Comparison of ENCODE assay signal across 1 cellular context in the genomic region with DNA sequence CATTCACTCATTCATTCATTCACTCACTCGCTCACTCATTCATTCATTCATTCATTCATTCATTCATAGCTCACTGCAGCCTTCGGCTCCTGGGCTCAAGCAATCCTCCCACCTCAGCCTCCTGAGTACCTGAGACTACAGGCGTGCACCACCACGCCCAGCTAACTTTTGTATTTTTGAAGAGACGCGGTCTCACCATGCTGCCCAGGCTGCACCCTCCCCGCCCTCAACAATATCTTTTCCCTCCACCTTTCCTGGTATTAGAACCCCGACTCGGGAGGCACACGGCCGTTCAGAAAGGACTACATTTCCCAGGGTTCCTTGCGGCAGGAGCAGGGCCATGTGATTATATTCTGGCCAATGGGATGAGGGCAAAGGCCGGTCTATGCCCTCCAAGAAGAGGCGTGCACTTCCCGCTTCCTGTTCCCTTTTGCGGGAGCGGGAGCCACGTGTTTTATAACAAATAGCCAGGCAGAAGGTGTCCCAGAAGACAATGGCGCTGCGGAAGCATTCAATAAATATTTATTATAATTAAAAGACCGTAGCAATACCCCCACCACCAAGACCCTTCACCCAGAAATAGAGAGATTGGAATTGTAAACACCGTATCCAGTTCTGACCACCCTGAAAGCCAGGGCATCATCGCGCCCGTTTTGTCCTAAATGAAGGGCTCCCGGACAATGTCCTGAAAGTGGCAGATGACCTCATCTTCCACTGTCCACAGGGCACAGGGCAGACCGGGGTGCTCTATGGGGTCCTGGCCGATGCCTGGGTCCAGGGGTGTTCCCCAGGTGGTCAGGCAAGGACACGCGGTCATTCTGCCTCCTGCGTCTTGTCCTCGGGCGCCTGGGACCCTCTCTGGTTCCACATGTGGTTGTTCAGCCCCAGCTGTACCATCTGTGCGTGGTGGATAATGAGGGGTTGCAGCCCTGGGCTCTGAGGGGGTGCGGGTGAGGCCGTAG.
A peak's percentile ranks its signal among the peaks of the same experiment; 100 is the strongest.
TF ChIP-seq lines count a peak whose summit lies in the region.

No MANE protein-coding gene starts in this region.

TF ChIP-seq in K562, 482 proteins besides CTCF, POLR2A, EP300 and RAD21 (continued from another document and continues in another):
- TF ChIP-seq, protein P1, sequence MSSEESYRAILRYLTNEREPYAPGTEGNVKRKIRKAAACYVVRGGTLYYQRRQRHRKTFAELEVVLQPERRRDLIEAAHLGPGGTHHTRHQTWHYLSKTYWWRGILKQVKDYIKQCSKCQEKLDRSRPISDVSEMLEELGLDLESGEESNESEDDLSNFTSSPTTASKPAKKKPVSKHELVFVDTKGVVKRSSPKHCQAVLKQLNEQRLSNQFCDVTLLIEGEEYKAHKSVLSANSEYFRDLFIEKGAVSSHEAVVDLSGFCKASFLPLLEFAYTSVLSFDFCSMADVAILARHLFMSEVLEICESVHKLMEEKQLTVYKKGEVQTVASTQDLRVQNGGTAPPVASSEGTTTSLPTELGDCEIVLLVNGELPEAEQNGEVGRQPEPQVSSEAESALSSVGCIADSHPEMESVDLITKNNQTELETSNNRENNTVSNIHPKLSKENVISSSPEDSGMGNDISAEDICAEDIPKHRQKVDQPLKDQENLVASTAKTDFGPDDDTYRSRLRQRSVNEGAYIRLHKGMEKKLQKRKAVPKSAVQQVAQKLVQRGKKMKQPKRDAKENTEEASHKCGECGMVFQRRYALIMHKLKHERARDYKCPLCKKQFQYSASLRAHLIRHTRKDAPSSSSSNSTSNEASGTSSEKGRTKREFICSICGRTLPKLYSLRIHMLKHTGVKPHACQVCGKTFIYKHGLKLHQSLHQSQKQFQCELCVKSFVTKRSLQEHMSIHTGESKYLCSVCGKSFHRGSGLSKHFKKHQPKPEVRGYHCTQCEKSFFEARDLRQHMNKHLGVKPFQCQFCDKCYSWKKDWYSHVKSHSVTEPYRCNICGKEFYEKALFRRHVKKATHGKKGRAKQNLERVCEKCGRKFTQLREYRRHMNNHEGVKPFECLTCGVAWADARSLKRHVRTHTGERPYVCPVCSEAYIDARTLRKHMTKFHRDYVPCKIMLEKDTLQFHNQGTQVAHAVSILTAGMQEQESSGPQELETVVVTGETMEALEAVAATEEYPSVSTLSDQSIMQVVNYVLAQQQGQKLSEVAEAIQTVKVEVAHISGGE (CRISPR knock-in tag; IDR thresholded peaks at IDR 0.05), result peak in 1 of 3 experiments; percentile 65; a peak in 1 of 6 replicates
- no peak for TF ChIP-seq OTX1 (CRISPR knock-in tag; IDR thresholded peaks at IDR 0.05)
- TF ChIP-seq HCFC1 (IDR thresholded peaks at IDR 0.05; ENCODE audit: low read depth, low read length), result peak; percentile 93
- TF ChIP-seq, protein P2, sequence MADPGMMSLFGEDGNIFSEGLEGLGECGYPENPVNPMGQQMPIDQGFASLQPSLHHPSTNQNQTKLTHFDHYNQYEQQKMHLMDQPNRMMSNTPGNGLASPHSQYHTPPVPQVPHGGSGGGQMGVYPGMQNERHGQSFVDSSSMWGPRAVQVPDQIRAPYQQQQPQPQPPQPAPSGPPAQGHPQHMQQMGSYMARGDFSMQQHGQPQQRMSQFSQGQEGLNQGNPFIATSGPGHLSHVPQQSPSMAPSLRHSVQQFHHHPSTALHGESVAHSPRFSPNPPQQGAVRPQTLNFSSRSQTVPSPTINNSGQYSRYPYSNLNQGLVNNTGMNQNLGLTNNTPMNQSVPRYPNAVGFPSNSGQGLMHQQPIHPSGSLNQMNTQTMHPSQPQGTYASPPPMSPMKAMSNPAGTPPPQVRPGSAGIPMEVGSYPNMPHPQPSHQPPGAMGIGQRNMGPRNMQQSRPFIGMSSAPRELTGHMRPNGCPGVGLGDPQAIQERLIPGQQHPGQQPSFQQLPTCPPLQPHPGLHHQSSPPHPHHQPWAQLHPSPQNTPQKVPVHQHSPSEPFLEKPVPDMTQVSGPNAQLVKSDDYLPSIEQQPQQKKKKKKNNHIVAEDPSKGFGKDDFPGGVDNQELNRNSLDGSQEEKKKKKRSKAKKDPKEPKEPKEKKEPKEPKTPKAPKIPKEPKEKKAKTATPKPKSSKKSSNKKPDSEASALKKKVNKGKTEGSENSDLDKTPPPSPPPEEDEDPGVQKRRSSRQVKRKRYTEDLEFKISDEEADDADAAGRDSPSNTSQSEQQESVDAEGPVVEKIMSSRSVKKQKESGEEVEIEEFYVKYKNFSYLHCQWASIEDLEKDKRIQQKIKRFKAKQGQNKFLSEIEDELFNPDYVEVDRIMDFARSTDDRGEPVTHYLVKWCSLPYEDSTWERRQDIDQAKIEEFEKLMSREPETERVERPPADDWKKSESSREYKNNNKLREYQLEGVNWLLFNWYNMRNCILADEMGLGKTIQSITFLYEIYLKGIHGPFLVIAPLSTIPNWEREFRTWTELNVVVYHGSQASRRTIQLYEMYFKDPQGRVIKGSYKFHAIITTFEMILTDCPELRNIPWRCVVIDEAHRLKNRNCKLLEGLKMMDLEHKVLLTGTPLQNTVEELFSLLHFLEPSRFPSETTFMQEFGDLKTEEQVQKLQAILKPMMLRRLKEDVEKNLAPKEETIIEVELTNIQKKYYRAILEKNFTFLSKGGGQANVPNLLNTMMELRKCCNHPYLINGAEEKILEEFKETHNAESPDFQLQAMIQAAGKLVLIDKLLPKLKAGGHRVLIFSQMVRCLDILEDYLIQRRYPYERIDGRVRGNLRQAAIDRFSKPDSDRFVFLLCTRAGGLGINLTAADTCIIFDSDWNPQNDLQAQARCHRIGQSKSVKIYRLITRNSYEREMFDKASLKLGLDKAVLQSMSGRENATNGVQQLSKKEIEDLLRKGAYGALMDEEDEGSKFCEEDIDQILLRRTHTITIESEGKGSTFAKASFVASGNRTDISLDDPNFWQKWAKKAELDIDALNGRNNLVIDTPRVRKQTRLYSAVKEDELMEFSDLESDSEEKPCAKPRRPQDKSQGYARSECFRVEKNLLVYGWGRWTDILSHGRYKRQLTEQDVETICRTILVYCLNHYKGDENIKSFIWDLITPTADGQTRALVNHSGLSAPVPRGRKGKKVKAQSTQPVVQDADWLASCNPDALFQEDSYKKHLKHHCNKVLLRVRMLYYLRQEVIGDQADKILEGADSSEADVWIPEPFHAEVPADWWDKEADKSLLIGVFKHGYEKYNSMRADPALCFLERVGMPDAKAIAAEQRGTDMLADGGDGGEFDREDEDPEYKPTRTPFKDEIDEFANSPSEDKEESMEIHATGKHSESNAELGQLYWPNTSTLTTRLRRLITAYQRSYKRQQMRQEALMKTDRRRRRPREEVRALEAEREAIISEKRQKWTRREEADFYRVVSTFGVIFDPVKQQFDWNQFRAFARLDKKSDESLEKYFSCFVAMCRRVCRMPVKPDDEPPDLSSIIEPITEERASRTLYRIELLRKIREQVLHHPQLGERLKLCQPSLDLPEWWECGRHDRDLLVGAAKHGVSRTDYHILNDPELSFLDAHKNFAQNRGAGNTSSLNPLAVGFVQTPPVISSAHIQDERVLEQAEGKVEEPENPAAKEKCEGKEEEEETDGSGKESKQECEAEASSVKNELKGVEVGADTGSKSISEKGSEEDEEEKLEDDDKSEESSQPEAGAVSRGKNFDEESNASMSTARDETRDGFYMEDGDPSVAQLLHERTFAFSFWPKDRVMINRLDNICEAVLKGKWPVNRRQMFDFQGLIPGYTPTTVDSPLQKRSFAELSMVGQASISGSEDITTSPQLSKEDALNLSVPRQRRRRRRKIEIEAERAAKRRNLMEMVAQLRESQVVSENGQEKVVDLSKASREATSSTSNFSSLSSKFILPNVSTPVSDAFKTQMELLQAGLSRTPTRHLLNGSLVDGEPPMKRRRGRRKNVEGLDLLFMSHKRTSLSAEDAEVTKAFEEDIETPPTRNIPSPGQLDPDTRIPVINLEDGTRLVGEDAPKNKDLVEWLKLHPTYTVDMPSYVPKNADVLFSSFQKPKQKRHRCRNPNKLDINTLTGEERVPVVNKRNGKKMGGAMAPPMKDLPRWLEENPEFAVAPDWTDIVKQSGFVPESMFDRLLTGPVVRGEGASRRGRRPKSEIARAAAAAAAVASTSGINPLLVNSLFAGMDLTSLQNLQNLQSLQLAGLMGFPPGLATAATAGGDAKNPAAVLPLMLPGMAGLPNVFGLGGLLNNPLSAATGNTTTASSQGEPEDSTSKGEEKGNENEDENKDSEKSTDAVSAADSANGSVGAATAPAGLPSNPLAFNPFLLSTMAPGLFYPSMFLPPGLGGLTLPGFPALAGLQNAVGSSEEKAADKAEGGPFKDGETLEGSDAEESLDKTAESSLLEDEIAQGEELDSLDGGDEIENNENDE (IDR thresholded peaks at IDR 0.05; ENCODE audit: low read depth, low read length), result no peak
- no peak for TF ChIP-seq TCF7 (IDR thresholded peaks at IDR 0.05; ENCODE audit: borderline replicate concordance)
- no peak for TF ChIP-seq NR4A1 (CRISPR knock-in tag; IDR thresholded peaks at IDR 0.05)
- TF ChIP-seq NR4A1 (tag; IDR thresholded peaks at IDR 0.05), result no peak
- TF ChIP-seq IRF2 (CRISPR knock-in tag; IDR thresholded peaks at IDR 0.05), result no peak
- TF ChIP-seq DMBX1 (CRISPR knock-in tag; IDR thresholded peaks at IDR 0.05; ENCODE audit: borderline replicate concordance), result 0 out of 2 replicates have a peak, but pooled peaks have one; percentile 61
- TF ChIP-seq GABPA (tag; conservative IDR thresholded peaks at IDR 0.05; ENCODE audit: low read depth), result peak; percentile 90
- 0 out of 2 replicates have a peak, but pooled peaks have one; percentile 9 for TF ChIP-seq CC2D1A (IDR thresholded peaks at IDR 0.05)
- TF ChIP-seq, protein P3, sequence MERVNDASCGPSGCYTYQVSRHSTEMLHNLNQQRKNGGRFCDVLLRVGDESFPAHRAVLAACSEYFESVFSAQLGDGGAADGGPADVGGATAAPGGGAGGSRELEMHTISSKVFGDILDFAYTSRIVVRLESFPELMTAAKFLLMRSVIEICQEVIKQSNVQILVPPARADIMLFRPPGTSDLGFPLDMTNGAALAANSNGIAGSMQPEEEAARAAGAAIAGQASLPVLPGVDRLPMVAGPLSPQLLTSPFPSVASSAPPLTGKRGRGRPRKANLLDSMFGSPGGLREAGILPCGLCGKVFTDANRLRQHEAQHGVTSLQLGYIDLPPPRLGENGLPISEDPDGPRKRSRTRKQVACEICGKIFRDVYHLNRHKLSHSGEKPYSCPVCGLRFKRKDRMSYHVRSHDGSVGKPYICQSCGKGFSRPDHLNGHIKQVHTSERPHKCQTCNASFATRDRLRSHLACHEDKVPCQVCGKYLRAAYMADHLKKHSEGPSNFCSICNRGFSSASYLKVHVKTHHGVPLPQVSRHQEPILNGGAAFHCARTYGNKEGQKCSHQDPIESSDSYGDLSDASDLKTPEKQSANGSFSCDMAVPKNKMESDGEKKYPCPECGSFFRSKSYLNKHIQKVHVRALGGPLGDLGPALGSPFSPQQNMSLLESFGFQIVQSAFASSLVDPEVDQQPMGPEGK (CRISPR knock-in tag; IDR thresholded peaks at IDR 0.05; ENCODE audit: borderline replicate concordance), result no peak
- TF ChIP-seq GABPB1 (CRISPR knock-in tag; IDR thresholded peaks at IDR 0.05), result peak; percentile 88
- no peak for TF ChIP-seq CBFB (CRISPR knock-in tag; IDR thresholded peaks at IDR 0.05)
- TF ChIP-seq TOE1 (IDR thresholded peaks at IDR 0.05; ENCODE audit: borderline replicate concordance), result 0 out of 2 replicates have a peak, but pooled peaks have one; percentile 21
- TF ChIP-seq TOE1 (CRISPR knock-in tag; IDR thresholded peaks at IDR 0.05; ENCODE audit: borderline replicate concordance, low read depth), result no peak
- TF ChIP-seq, protein P4, sequence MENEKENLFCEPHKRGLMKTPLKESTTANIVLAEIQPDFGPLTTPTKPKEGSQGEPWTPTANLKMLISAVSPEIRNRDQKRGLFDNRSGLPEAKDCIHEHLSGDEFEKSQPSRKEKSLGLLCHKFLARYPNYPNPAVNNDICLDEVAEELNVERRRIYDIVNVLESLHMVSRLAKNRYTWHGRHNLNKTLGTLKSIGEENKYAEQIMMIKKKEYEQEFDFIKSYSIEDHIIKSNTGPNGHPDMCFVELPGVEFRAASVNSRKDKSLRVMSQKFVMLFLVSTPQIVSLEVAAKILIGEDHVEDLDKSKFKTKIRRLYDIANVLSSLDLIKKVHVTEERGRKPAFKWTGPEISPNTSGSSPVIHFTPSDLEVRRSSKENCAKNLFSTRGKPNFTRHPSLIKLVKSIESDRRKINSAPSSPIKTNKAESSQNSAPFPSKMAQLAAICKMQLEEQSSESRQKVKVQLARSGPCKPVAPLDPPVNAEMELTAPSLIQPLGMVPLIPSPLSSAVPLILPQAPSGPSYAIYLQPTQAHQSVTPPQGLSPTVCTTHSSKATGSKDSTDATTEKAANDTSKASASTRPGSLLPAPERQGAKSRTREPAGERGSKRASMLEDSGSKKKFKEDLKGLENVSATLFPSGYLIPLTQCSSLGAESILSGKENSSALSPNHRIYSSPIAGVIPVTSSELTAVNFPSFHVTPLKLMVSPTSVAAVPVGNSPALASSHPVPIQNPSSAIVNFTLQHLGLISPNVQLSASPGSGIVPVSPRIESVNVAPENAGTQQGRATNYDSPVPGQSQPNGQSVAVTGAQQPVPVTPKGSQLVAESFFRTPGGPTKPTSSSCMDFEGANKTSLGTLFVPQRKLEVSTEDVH (IDR thresholded peaks at IDR 0.05; ENCODE audit: low read depth, partially characterized antibody), result peak; percentile 91
- TF ChIP-seq ZBTB17 (CRISPR knock-in tag; IDR thresholded peaks at IDR 0.05), result no peak
- peak; percentile 77 for TF ChIP-seq SAP30 (IDR thresholded peaks at IDR 0.05; ENCODE audit: borderline replicate concordance, insufficient read depth, low read depth, low read length, poor library complexity, severe bottlenecking)
- TF ChIP-seq, protein P5, sequence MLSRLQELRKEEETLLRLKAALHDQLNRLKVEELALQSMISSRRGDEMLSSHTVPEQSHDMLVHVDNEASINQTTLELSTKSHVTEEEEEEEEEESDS (CRISPR knock-in tag; IDR thresholded peaks at IDR 0.05), result no peak
- no peak for TF ChIP-seq RFX5 (IDR thresholded peaks at IDR 0.05; ENCODE audit: low read depth, low read length)
- TF ChIP-seq MCM2 (IDR thresholded peaks at IDR 0.05; ENCODE audit: low read depth), result no peak
- TF ChIP-seq RBM22 (IDR thresholded peaks at IDR 0.05; ENCODE audit: low read depth, low read length, poor library complexity, severe bottlenecking), result peak; percentile 9
- no peak for TF ChIP-seq NCOA2 (IDR thresholded peaks at IDR 0.05; ENCODE audit: partially characterized antibody in 2 of 2)
- peak; percentile 94 for TF ChIP-seq EP400 (IDR thresholded peaks at IDR 0.05)
- TF ChIP-seq ADNP (tag; IDR thresholded peaks at IDR 0.05), result peak; percentile 11; the same call in 1 of the 2 replicates
- TF ChIP-seq, protein P6, sequence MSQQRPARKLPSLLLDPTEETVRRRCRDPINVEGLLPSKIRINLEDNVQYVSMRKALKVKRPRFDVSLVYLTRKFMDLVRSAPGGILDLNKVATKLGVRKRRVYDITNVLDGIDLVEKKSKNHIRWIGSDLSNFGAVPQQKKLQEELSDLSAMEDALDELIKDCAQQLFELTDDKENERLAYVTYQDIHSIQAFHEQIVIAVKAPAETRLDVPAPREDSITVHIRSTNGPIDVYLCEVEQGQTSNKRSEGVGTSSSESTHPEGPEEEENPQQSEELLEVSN (IDR thresholded peaks at IDR 0.05; ENCODE audit: borderline replicate concordance in 1 of 2, extremely low read depth in 1 of 2, insufficient read depth in 1 of 2, insufficient read length in 1 of 2, low read depth in 1 of 2, low read length in 1 of 2, poor library complexity in 1 of 2, severe bottlenecking in 1 of 2), result peak; percentile 93 to 99
- peak; percentile 37; the same call in 1 of the 2 replicates for TF ChIP-seq EGR1 (conservative IDR thresholded peaks at IDR 0.05)
- TF ChIP-seq TCF3 (CRISPR knock-in tag; IDR thresholded peaks at IDR 0.05), result peak; percentile 31; the same call in 1 of the 2 replicates
